Comparison of ENCODE assay signal across 10 cellular contexts in the genomic region with DNA sequence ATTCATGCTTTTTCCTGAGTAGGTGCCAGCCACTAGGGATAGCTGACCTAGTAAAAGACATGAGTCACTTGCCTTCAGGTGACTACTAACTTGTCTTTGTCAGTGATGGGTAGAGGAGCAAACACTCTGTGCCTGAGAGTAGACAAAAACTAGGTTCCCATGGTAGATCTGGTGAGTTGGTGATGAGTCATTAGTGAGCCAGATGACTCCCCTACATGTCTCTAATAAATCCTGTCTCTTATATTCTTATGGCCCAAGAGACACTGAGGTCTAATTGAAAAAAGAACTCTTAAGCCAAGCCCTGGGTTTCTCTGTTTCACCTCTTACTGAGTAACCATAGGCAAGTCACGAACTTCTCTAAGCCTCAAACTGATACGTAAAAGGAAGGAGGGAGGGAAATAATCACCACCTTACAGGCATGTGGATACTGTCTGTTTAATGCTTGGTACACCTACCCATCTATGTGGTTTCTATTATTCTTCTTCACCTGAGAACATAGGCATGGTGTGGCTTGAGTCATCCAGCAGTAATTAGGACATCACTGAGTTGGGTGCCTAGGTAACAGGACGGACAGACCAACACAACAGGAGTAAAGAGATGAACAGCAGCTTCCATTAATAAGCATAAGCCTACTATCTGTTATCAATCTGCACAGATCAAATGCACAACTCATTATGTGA. TPM values are rescaled to one million over a fixed set of nuclear protein-coding genes. Genes with fewer than 3 reads are reported as not detected.
DNase-seq lines count a peak whose midpoint lies in the region; ATAC-seq and TF ChIP-seq lines count a peak whose summit lies in the region.
"Had no signal": no experiment of that assay in that cellular context is flagged by ENCODE, and none has a peak within 500 bp of the region (broad histone marks: within the 10 kb centered on the region; RNA-seq: fewer than 3 reads in every experiment).

No MANE protein-coding gene starts in this region.

- TF ChIP-seq CTCF in AG10803 (conservative IDR thresholded peaks at IDR 0.05; ENCODE audit: low read length), result no peak
- TF ChIP-seq CTCF in progenitor cell of endocrine pancreas (IDR thresholded peaks at IDR 0.05; ENCODE audit: unreplicated experiment), result no peak

- ATAC-seq in HG03442 (IDR thresholded peaks at IDR 0.05; ENCODE audit: unreplicated experiment) (peak; percentile 52), HG02885 (IDR thresholded peaks at IDR 0.05; ENCODE audit: poor library complexity, unreplicated experiment) (no peak)

- no peak overlapping the region for H3K27ac Mint-ChIP-seq in progenitor cell of endocrine pancreas

- H3K36me3 Mint-ChIP-seq in progenitor cell of endocrine pancreas (ENCODE audit: insufficient read depth), result peaks cover 25% of the 10 kb centered on the region

- H3K4me3 Mint-ChIP-seq in progenitor cell of endocrine pancreas (ENCODE audit: low read depth), result no peak overlapping the region

- H3K4me1 Mint-ChIP-seq in progenitor cell of endocrine pancreas (ENCODE audit: low read depth), result no peaks in the 10 kb centered on the region

- H3K27me3 Mint-ChIP-seq in progenitor cell of endocrine pancreas, result no peaks in the 10 kb centered on the region

- DNase-seq in AG10803 (ENCODE audit: low read depth) (peak; percentile 98), astrocyte of the hippocampus (ENCODE audit: low read depth, low spot score) (peak; percentile 61), myocyte (ENCODE audit: low read depth) (peak; percentile 71), progenitor cell of endocrine pancreas (ENCODE audit: low spot score, unreplicated experiment) (no peak), NAMALWA (ENCODE audit: low spot score) (no peak)
- DNase-seq in effector CD8-positive, alpha-beta T cell (lab: John Stamatoyannopoulos, UW), result no peak
- DNase-seq: heart left ventricle, NCI-H774 had no signal

- H3K9me3 Mint-ChIP-seq in progenitor cell of endocrine pancreas (ENCODE audit: low read depth), result no peaks in the 10 kb centered on the region

- no peak overlapping the region for H3K4me3 ChIP-seq in AG10803 (ENCODE audit: low read length)
- H3K4me3 ChIP-seq: heart left ventricle had no signal

RNA-seq across cellular contexts. Expression of gene TTPAL, which starts 20.3 kb away (rescaled TPM):
- total RNA-seq in myocyte, result 4.8 and 7.2 TPM in 2 replicates
- 6.1 TPM for polyA plus RNA-seq in myocyte (2012)
- 23.8 and 25.2 TPM in 2 replicates for total RNA-seq in progenitor cell of endocrine pancreas

RNA-seq across cellular contexts. Expression of gene SERINC3, which starts 25.9 kb away (rescaled TPM):
- 82.7 and 96.2 TPM in 2 replicates for total RNA-seq in myocyte
- 126 TPM for polyA plus RNA-seq in myocyte (2012)
- 36.8 and 41.5 TPM in 2 replicates for total RNA-seq in progenitor cell of endocrine pancreas

Comparison
In these comparisons a context has a peak if more than half of its experiments do, and no peak if none do; other contexts are left out.
1. DNase-seq: peak in AG10803 (single experiment), astrocyte of the hippocampus (single experiment) and myocyte (single experiment); none in effector CD8-positive, alpha-beta T cell (single experiment), progenitor cell of endocrine pancreas (single experiment) and NAMALWA (single experiment).